8 cellular contexts compared by ENCODE assay signal in genomic region chr19:40592170-40592569, GRCh38. TPM values are rescaled to one million over a fixed set of nuclear protein-coding genes. Genes with fewer than 3 reads are reported as not detected.
DNase-seq lines count a peak whose midpoint lies in the region; ATAC-seq, FAIRE-seq and TF ChIP-seq lines count a peak whose summit lies in the region.

No MANE protein-coding gene starts in this region.

- no peak overlapping the region for H2BK12ac ChIP-seq in H1 (ENCODE audit: low read depth, low read length)

- no peak overlapping the region for H3K23ac ChIP-seq in H1 (ENCODE audit: insufficient read length)

- CTCF ChIA-PET in H1 (lab: Charles Lee; ENCODE audit: partially characterized antibody): interaction anchor here (0.5 to 1.9 kb wide), 4 partner anchors 9 to 50 kb away, joined by 3 to 8 read pairs (median 6); no protein-coding TSS in a partner anchor
- CTCF ChIA-PET in activated naive CD4-positive, alpha-beta T cell treated with anti-CD3 and anti-CD28 coated beads for 36 hours (lab: Charles Lee): interaction anchor here (1.0 kb wide), 1 partner anchor 42 kb away, joined by 3 read pairs; no protein-coding TSS in a partner anchor

- H3K79me1 ChIP-seq in H1 (ENCODE audit: low read depth, low read length): no peaks in the 10 kb centered on the region

- H3K27ac ChIP-seq in H1 (ENCODE audit: low read depth, low read length): no peak overlapping the region

- H3K27ac Mint-ChIP-seq in stimulated activated naive CD8-positive, alpha-beta T cell treated with anti-CD3 and anti-CD28 coated beads, Interleukin-15, amount 100 ng/mL, for 72 hours: no peak overlapping the region
- H3K27ac Mint-ChIP-seq in activated naive CD4-positive, alpha-beta T cell treated with anti-CD3 and anti-CD28 coated beads for 36 hours: no peak overlapping the region

- H3K36me3 ChIP-seq in H7 (replicated peaks; ENCODE audit: control insufficient read depth, insufficient read depth, low read length) (peaks cover 2% of the 10 kb centered on the region), H1 (ENCODE audit: control insufficient read depth in 2 of 4, insufficient read depth in 4 of 4, low read length in 3 of 4) (peaks cover 2 to 7% (median 5%) of the 10 kb centered on the region in 4 experiments; a peak in 4 of 8 replicates)

- TF ChIP-seq CTCF in H1 (IDR thresholded peaks at IDR 0.05; ENCODE audit: control extremely low read depth in 1 of 3, insufficient read depth in 1 of 3, low read depth in 1 of 3, low read length in 3 of 3): no peak

- H3K9me3 Mint-ChIP-seq in stimulated activated naive CD8-positive, alpha-beta T cell treated with anti-CD3 and anti-CD28 coated beads, Interleukin-15, amount 100 ng/mL, for 72 hours: no peaks in the 10 kb centered on the region
- no peaks in the 10 kb centered on the region for H3K9me3 Mint-ChIP-seq in activated naive CD4-positive, alpha-beta T cell treated with anti-CD3 and anti-CD28 coated beads for 36 hours

- no peak overlapping the region for H4K91ac ChIP-seq in H1 (replicated peaks; ENCODE audit: insufficient read length, low read length)

- no peak overlapping the region for H3K4ac ChIP-seq in H1 (replicated peaks; ENCODE audit: insufficient read length, low read depth, low read length)

- H3K27me3 ChIP-seq in H7 (ENCODE audit: control insufficient read depth, insufficient read depth, low read length) (peaks cover 9% of the 10 kb centered on the region), H1 (replicated peaks in 1 of 4; ENCODE audit: control insufficient read depth in 3 of 4, extremely low read depth in 1 of 4, insufficient read depth in 3 of 4, low read length in 3 of 4) (peaks cover 5 to 10% (median 9%) of the 10 kb centered on the region in 4 experiments)

- H3K4me3 ChIP-seq in H7 (ENCODE audit: insufficient read depth, low read depth, low read length) (no peak overlapping the region), H1 (ENCODE audit: extremely low read depth in 1 of 4, insufficient read depth in 2 of 4, low read depth in 3 of 4, low read length in 4 of 4) (no peak overlapping the region)

- POLR2A ChIA-PET in H1 (lab: Charles Lee; ENCODE audit: partially characterized antibody): interaction anchor here (0.7 to 4.3 kb wide), 4 partner anchors 11 to 149 kb away, joined by 3 to 20 read pairs (median 4); no protein-coding TSS in a partner anchor

- TF ChIP-seq RAD21 in H1 (IDR thresholded peaks at IDR 0.05 in 1 of 2, conservative IDR thresholded peaks at IDR 0.05 in 1 of 2; ENCODE audit: low read depth in 2 of 2, low read length in 2 of 2): no peak

- H4K5ac ChIP-seq in H1 (ENCODE audit: insufficient read length, low read depth, low read length): no peak overlapping the region

- no peaks in the 10 kb centered on the region for H3K9me3 ChIP-seq in H1 (ENCODE audit: insufficient read depth in 2 of 2, low read depth in 1 of 2, low read length in 1 of 2)

- no peaks in the 10 kb centered on the region for H3K79me2 ChIP-seq in H1 (ENCODE audit: control insufficient read depth in 1 of 2, insufficient read depth in 2 of 2, low read length in 2 of 2)

- no peak overlapping the region for H2BK120ac ChIP-seq in H1 (replicated peaks; ENCODE audit: low read depth, low read length)

- no peak for TF ChIP-seq POLR2A in H1 (IDR thresholded peaks at IDR 0.05; ENCODE audit: control extremely low read depth in 1 of 2, low read depth in 2 of 2, low read length in 2 of 2)

- intact Hi-C loops in activated naive CD4-positive, alpha-beta T cell treated with anti-CD3 and anti-CD28 coated beads for 36 hours (cut with micrococcal nuclease): no loop called here

- no peak overlapping the region for H3K14ac ChIP-seq in H1 (ENCODE audit: insufficient read length)

- no peak overlapping the region for H2BK5ac ChIP-seq in H1 (ENCODE audit: low read depth, low read length)

- no peak overlapping the region for H3K4me2 ChIP-seq in H1 (ENCODE audit: insufficient read depth in 1 of 2, low read depth in 2 of 2, low read length in 2 of 2)

- H3K23me2 ChIP-seq in H1 (ENCODE audit: low read depth, low read length): peaks cover 3% of the 10 kb centered on the region; the same call in 1 of the 2 replicates

- H3K4me1 Mint-ChIP-seq in stimulated activated naive CD8-positive, alpha-beta T cell treated with anti-CD3 and anti-CD28 coated beads, Interleukin-15, amount 100 ng/mL, for 72 hours: peaks cover 22% of the 10 kb centered on the region
- peaks cover 12% of the 10 kb centered on the region for H3K4me1 Mint-ChIP-seq in activated naive CD4-positive, alpha-beta T cell treated with anti-CD3 and anti-CD28 coated beads for 36 hours (ENCODE audit: low read depth)

- peaks cover 27% of the 10 kb centered on the region for H3K27me3 Mint-ChIP-seq in stimulated activated naive CD8-positive, alpha-beta T cell treated with anti-CD3 and anti-CD28 coated beads, Interleukin-15, amount 100 ng/mL, for 72 hours
- H3K27me3 Mint-ChIP-seq in activated naive CD4-positive, alpha-beta T cell treated with anti-CD3 and anti-CD28 coated beads for 36 hours (ENCODE audit: low read depth): peaks cover 4% of the 10 kb centered on the region

- DNase-seq in CD1c-positive myeloid dendritic cell (ENCODE audit: extremely low spot score) (peak; percentile 86), H7 (peak; percentile 82), NCI-H82 treated with DMSO at 0.1 percent for 48 hours (lab: John Stamatoyannopoulos, UW; ENCODE audit: unreplicated experiment) (peak; percentile 38), H1 (ENCODE audit: low read depth in 1 of 2, low spot score in 2 of 2) (no peak)
- no peak for DNase-seq in stimulated activated naive CD8-positive, alpha-beta T cell treated with anti-CD3 and anti-CD28 coated beads, Interleukin-15, amount 100 ng/mL, for 72 hours
- DNase-seq in stimulated activated CD4-positive, alpha-beta T cell treated with anti-CD3 and anti-CD28 coated beads, Interleukin-12 subunit alpha, Interleukin-12 subunit beta, amount 100 ng/mL, for 4 hours: no peak
- no peak for DNase-seq in activated naive CD4-positive, alpha-beta T cell treated with anti-CD3 and anti-CD28 coated beads for 36 hours

- peaks cover 0 to 4% of the 10 kb centered on the region in 2 experiments for H4K20me1 ChIP-seq in H1 (replicated peaks in 1 of 2; ENCODE audit: control insufficient read depth in 1 of 2, insufficient read depth in 2 of 2, low read length in 2 of 2)

- peaks cover 6% of the 10 kb centered on the region for H3K36me3 Mint-ChIP-seq in activated naive CD4-positive, alpha-beta T cell treated with anti-CD3 and anti-CD28 coated beads for 36 hours (ENCODE audit: low read depth)

- H2AFZ ChIP-seq in H1 (ENCODE audit: low read length): no peak overlapping the region

- H2AK5ac ChIP-seq in H1 (ENCODE audit: low read depth, low read length): no peak overlapping the region

- no peak overlapping the region for H3K9ac ChIP-seq in H1 (replicated peaks in 1 of 4; ENCODE audit: extremely low read depth in 1 of 4, low read depth in 3 of 4, low read length in 3 of 4)

- H3K4me1 ChIP-seq in H1 (replicated peaks in 1 of 4; ENCODE audit: control insufficient read depth in 3 of 4, insufficient read depth in 4 of 4, low read length in 3 of 4): peaks cover 0 to 7% (median 3%) of the 10 kb centered on the region in 4 experiments; a peak in 5 of 7 replicates

- H4K8ac ChIP-seq in H1 (ENCODE audit: extremely low read depth, insufficient read depth, low read length): no peak overlapping the region

- WGBS in H1 (ENCODE audit: extremely low coverage in 1 of 2, insufficient coverage in 1 of 2, insufficient read length in 1 of 2, insufficient replicate concordance in 2 of 2, low coverage in 1 of 2, low lambda C conversion rate in 2 of 2, missing lambda C conversion rate in 1 of 2), 2 experiments: 87% methylated on average over 4 of the region's 4 CpGs; no CpG with 5 or more reads in 1 of the 2 experiments

- ATAC-seq in stimulated activated naive CD8-positive, alpha-beta T cell treated with anti-CD3 and anti-CD28 coated beads, Interleukin-15, amount 100 ng/mL, for 72 hours: peak; percentile 76
- ATAC-seq in HG02588 (IDR thresholded peaks at IDR 0.05; ENCODE audit: unreplicated experiment): no peak

- no peak overlapping the region for H3K56ac ChIP-seq in H1 (replicated peaks; ENCODE audit: insufficient read length, low read depth, low read length)

- H3K18ac ChIP-seq in H1 (ENCODE audit: extremely low read depth, low read length): no peak overlapping the region

- H3K4me3 Mint-ChIP-seq in stimulated activated naive CD8-positive, alpha-beta T cell treated with anti-CD3 and anti-CD28 coated beads, Interleukin-15, amount 100 ng/mL, for 72 hours: no peak overlapping the region
- no peak overlapping the region for H3K4me3 Mint-ChIP-seq in activated naive CD4-positive, alpha-beta T cell treated with anti-CD3 and anti-CD28 coated beads for 36 hours

- no peak overlapping the region for H2BK20ac ChIP-seq in H1 (ENCODE audit: low read length)

- no peak for TF ChIP-seq EP300 in H1 (IDR thresholded peaks at IDR 0.05; ENCODE audit: borderline replicate concordance in 1 of 2, low read depth in 2 of 2, low read length in 2 of 2)

- H2BK15ac ChIP-seq in H1 (ENCODE audit: low read length): no peak overlapping the region

- peak; percentile 98 for FAIRE-seq in H1 (lab: Jason Lieb, UNC)

RNA-seq across cellular contexts. Expression of gene LTBP4, which starts 9.0 kb away (rescaled TPM):
- total RNA-seq in H7 (2014; rRNA removed; shearing (Covaris generic)): 54.6 and 83.1 TPM in 2 replicates
- 75.3 and 77.1 TPM in 2 replicates for total RNA-seq in H1 (2021; fragmentation: NEBNext Ultra II Directional; extraction: Animal tissue kit (Norgen Biotek cat#: 25700))
- polyA plus RNA-seq in H1 (2011; rRNA removed): 54.5 and 111 TPM in 2 replicates
- 68.6 TPM for polyA plus RNA-seq in H1 (2011; cell fraction: cytosol; rRNA removed)
- 270 TPM for polyA plus RNA-seq in H1 (2011; cell fraction: nucleus; rRNA removed)
- polyA plus RNA-seq in H1 (2012, experiment 1 of 2): 51.9 to 154 TPM (median 115 TPM) in 4 replicates
- 94.0 TPM for polyA plus RNA-seq in H1 (2012, experiment 2 of 2)
- 67.1 TPM for polyA plus RNA-seq in H1 (2013, experiment 1 of 2)
- polyA plus RNA-seq in H1 (2013, experiment 2 of 2): 56.9 TPM
- 21.2 and 23.9 TPM in 2 replicates for polyA minus RNA-seq in H1 (2011; rRNA and poly(A)+ RNA removed)
- 61.7 TPM for polyA minus RNA-seq in H1 (2011; cell fraction: cytosol; rRNA and poly(A)+ RNA removed)
- 58.2 TPM for polyA minus RNA-seq in H1 (2011; cell fraction: nucleus; rRNA and poly(A)+ RNA removed)
- 100 to 1,000 TPM; 147 to 153 TPM for total RNA-seq in activated naive CD4-positive, alpha-beta T cell treated with anti-CD3 and anti-CD28 coated beads for 36 hours

RNA-seq across cellular contexts. Expression of gene SHKBP1, which starts 15.5 kb away (rescaled TPM):
- total RNA-seq in H7 (2014; rRNA removed; shearing (Covaris generic)): 52.3 and 58.2 TPM in 2 replicates
- total RNA-seq in H1 (2021; fragmentation: NEBNext Ultra II Directional; extraction: Animal tissue kit (Norgen Biotek cat#: 25700)): 72.8 and 74.6 TPM in 2 replicates
- polyA plus RNA-seq in H1 (2011; rRNA removed): 98.8 and 158 TPM in 2 replicates
- polyA plus RNA-seq in H1 (2011; cell fraction: cytosol; rRNA removed): 81.1 TPM
- 207 TPM for polyA plus RNA-seq in H1 (2011; cell fraction: nucleus; rRNA removed)
- polyA plus RNA-seq in H1 (2012, experiment 1 of 2): 79.8 to 106 TPM (median 102 TPM) in 4 replicates
- polyA plus RNA-seq in H1 (2012, experiment 2 of 2): 95.8 TPM
- polyA plus RNA-seq in H1 (2013, experiment 1 of 2): 79.2 TPM
- polyA plus RNA-seq in H1 (2013, experiment 2 of 2): 73.3 TPM
- 44.1 and 59.2 TPM in 2 replicates for polyA minus RNA-seq in H1 (2011; rRNA and poly(A)+ RNA removed)
- 83.1 TPM for polyA minus RNA-seq in H1 (2011; cell fraction: cytosol; rRNA and poly(A)+ RNA removed)
- 68.1 TPM for polyA minus RNA-seq in H1 (2011; cell fraction: nucleus; rRNA and poly(A)+ RNA removed)
- 10 to 100 TPM; 90.1 to 99.4 TPM for total RNA-seq in activated naive CD4-positive, alpha-beta T cell treated with anti-CD3 and anti-CD28 coated beads for 36 hours

Comparison
In these comparisons a context has a peak if more than half of its experiments do, and no peak if none do; other contexts are left out.
1. DNase-seq: peak in CD1c-positive myeloid dendritic cell (single experiment), H7 (single experiment) and NCI-H82 treated with DMSO at 0.1 percent for 48 hours (single experiment); none in H1 (0 of 2), stimulated activated naive CD8-positive, alpha-beta T cell treated with anti-CD3 and anti-CD28 coated beads, Interleukin-15, amount 100 ng/mL, for 72 hours (0 of 2), stimulated activated CD4-positive, alpha-beta T cell treated with anti-CD3 and anti-CD28 coated beads, Interleukin-12 subunit alpha, Interleukin-12 subunit beta, amount 100 ng/mL, for 4 hours (single experiment) and activated naive CD4-positive, alpha-beta T cell treated with anti-CD3 and anti-CD28 coated beads for 36 hours (single experiment).